Comparison of ENCODE assay signal across 27 cellular contexts in genomic region chr1:201281573-201281972, GRCh38. TPM values are rescaled to one million over a fixed set of nuclear protein-coding genes. Genes with fewer than 3 reads are reported as not detected.
"Had no signal": no experiment of that assay in that cellular context is flagged by ENCODE, and none has a peak within 500 bp of the region (broad histone marks: within the 10 kb centered on the region; RNA-seq: fewer than 3 reads in every experiment).

No MANE protein-coding gene starts in this region.

- ATAC-seq: activated CD4-positive, alpha-beta T cell treated with anti-CD3 and anti-CD28 coated beads for 36 hours; esophagus mucosa; natural killer cell treated with Interleukin-12 subunit alpha and Interleukin-12 subunit beta and Interleukin-15 and Interleukin-18, amount 100 ng/mL, for 72 hours; right lobe of liver; stimulated activated effector memory CD8-positive, alpha-beta T cell treated with anti-CD3 and anti-CD28 coated beads, Interleukin-12 subunit alpha, Interleukin-12 subunit beta, amount 100 ng/mL, for 72 hours; stimulated activated naive CD8-positive, alpha-beta T cell treated with anti-CD3 and anti-CD28 coated beads, Interleukin-15, amount 100 ng/mL, for 72 hours had no signal

- H3K27me3 ChIP-seq: ovary had no signal

- FAIRE-seq: frontal cortex, small intestine, urothelium cell line had no signal

- H3K9me3 ChIP-seq: ovary, right lobe of liver, suprapubic skin, transverse colon had no signal

- H3K4me3 ChIP-seq: ovary, right lobe of liver, suprapubic skin, transverse colon had no signal

- H3K4me1 ChIP-seq: right lobe of liver had no signal

- H3K27ac ChIP-seq: ovary, right lobe of liver, suprapubic skin, transverse colon had no signal

- DNase-seq: activated B cell treated with CpG ODN at 0.5 μM for 24 hours; activated CD4-positive, alpha-beta T cell treated with anti-CD3 and anti-CD28 coated beads for 36 hours; activated CD4-positive, alpha-beta T cell treated with anti-CD3 and anti-CD28 coated beads, Interleukin-2, amount 50 U/mL, for 48 hours; activated CD8-positive, alpha-beta memory T cell treated with anti-CD3 and anti-CD28 coated beads, Interleukin-2, amount 50 U/mL, for 48 hours; activated naive CD4-positive, alpha-beta T cell treated with Interleukin-2 at 50 U/mL for 16 hours; activated naive CD8-positive, alpha-beta T cell treated with anti-CD3 and anti-CD28 coated beads, Interleukin-2, amount 10 ng/mL, durations not matched to agents 7 days and 5 days; activated T-cell treated with anti-CD3 and anti-CD28 coated beads, Interleukin-2, amount 50 U/mL, for 48 hours; amniotic stem cell; effector memory CD4-positive, alpha-beta T cell; glutamatergic neuron; hypothalamus; ovary; right lobe of liver; small intestine; stimulated activated CD4-positive, alpha-beta T cell treated with anti-CD3 and anti-CD28 coated beads, Interleukin-2, amount 100 ng/mL, for 24 hours; stimulated activated naive CD8-positive, alpha-beta T cell treated with anti-CD3 and anti-CD28 coated beads, Interleukin-15, amount 100 ng/mL, for 72 hours; T-helper 9 cell; transverse colon had no signal

- H3K36me3 ChIP-seq: ovary, right lobe of liver, suprapubic skin, transverse colon had no signal

RNA-seq across cellular contexts. Expression of gene PKP1, which starts 1.7 kb away (rescaled TPM):
- total RNA-seq: activated B cell treated with CpG ODN at 0.5 μM for 24 hours; activated CD4-positive, alpha-beta T cell treated with anti-CD3 and anti-CD28 coated beads for 36 hours; activated CD8-positive, alpha-beta memory T cell treated with anti-CD3 and anti-CD28 coated beads for 36 hours; activated naive CD8-positive, alpha-beta T cell treated with anti-CD3 and anti-CD28 coated beads, Interleukin-2, amount 10 ng/mL, durations not matched to agents 7 days and 5 days; liver; natural killer cell treated with Interleukin-12 subunit alpha and Interleukin-12 subunit beta and Interleukin-15 and Interleukin-18, amount 100 ng/mL, for 72 hours; right lobe of liver; T-helper 1 cell treated with Interleukin-12 subunit alpha and Interleukin-12 subunit beta and Interleukin-4 antibody, amounts not matched to agents 30 ng/mL and 1 ng/mL, for 36 hours had no signal
